Comparison of ENCODE assay signal across 14 cellular contexts in the genomic region with DNA sequence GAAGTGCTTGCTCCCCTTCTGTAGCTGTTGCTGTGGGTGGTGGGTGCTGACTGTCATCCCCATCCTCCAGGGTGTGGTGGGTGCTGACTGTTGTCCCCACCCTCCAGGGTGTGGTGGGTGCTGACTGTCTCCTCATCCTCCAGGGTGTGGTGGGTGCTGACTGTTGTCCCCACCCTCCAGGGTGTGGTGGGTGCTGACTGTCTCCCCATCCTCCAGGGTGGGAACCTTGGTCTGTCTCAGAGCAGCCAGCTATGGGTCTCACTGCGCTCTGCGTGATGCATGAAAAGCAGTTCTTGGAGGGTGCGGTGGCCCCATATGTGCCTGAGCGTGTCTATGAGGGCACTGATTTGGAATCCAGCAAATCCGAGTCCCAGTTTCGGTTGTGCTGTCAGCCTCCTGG.
"Had no signal": no experiment of that assay in that cellular context is flagged by ENCODE, and none has a peak within 500 bp of the region (broad histone marks: within the 10 kb centered on the region; RNA-seq: fewer than 3 reads in every experiment).

No MANE protein-coding gene starts in this region.

- ATAC-seq: left lung, pancreas had no signal

- H2AFZ ChIP-seq: hepatocyte had no signal

- H3K27me3 ChIP-seq: ascending aorta, esophagus squamous epithelium, hepatocyte, left lung, pancreas, thyroid gland, uterus had no signal

- H3K27ac ChIP-seq: ascending aorta, esophagus squamous epithelium, hepatocyte, left lung, pancreas, thyroid gland, uterus had no signal

- FAIRE-seq: endometrium, keratinocyte, pancreas had no signal

- H3K4me1 ChIP-seq: ascending aorta, pancreas, uterus had no signal

- H3K4me2 ChIP-seq: hepatocyte, SK-N-SH had no signal

- DNase-seq: activated CD4-positive, alpha-beta T cell treated with anti-CD3 and anti-CD28 coated beads, Interleukin-2, amount 50 U/mL, for 1 hour; activated CD4-positive, CD25-positive, alpha-beta regulatory T cell; esophagus squamous epithelium; mammary epithelial cell; pancreas; SK-N-SH; stimulated activated CD4-positive, alpha-beta T cell treated with anti-CD3 and anti-CD28 coated beads, Interleukin-1b, Interleukin-23, amount 100 ng/mL, for 48 hours; thyroid gland; uterus had no signal

- H3K9me3 ChIP-seq: ascending aorta, esophagus squamous epithelium, left lung, pancreas, SK-N-SH, thyroid gland, uterus had no signal

- H3K9ac ChIP-seq: SK-N-SH had no signal

- H3K36me3 ChIP-seq: pancreas, thyroid gland, uterus had no signal

- H3K4me3 ChIP-seq: ascending aorta, esophagus squamous epithelium, hepatocyte, left lung, pancreas, thyroid gland, uterus had no signal
